19 cellular contexts compared by ENCODE assay signal in genomic region chr1:45370575-45370974, GRCh38.
A peak's percentile ranks its signal among the peaks of the same experiment; 100 is the strongest.
DNase-seq lines count a peak whose midpoint lies in the region; ATAC-seq, FAIRE-seq and TF ChIP-seq lines count a peak whose summit lies in the region.
"Had no signal": no experiment of that assay in that cellular context is flagged by ENCODE, and none has a peak within 500 bp of the region (broad histone marks: within the 10 kb centered on the region; RNA-seq: fewer than 3 reads in every experiment).

No MANE protein-coding gene starts in this region.

- peak; percentile 69 for DNase-seq in GM12865 (ENCODE audit: low read depth)
- DNase-seq in activated gamma-delta T cell treated with Interleukin-2 at 50 U/mL for 16 hours, result no peak
- no peak for DNase-seq in activated naive CD4-positive, alpha-beta T cell treated with anti-CD3 and anti-CD28 coated beads, Interleukin-2, amount 50 U/mL, for 16 hours
- no peak for DNase-seq in stimulated activated CD4-positive, alpha-beta T cell treated with anti-CD3 and anti-CD28 coated beads, Interleukin-2, amount 100 ng/mL, for 48 hours
- DNase-seq in RCC 7860 (ENCODE audit: low spot score), result no peak
- DNase-seq: activated CD4-positive, alpha-beta memory T cell treated with anti-CD3 and anti-CD28 coated beads, Interleukin-2, amount 10 ng/mL, durations not matched to agents 7 days and 5 days; anterior cingulate cortex; esophagus squamous epithelium; hippocampal formation; left cardiac atrium; NCI-H1694 treated with DMSO at 0.1 percent for 48 hours; NCI-H510A treated with DMSO at 0.1 percent for 48 hours; PC-9 had no signal

- TF ChIP-seq CTCF in GM12865 (IDR thresholded peaks at IDR 0.05; ENCODE audit: insufficient read depth, low read depth, low read length, missing control alignments), result no peak

- H3K4me3 ChIP-seq in GM12865 (ENCODE audit: low read depth, low read length), result no peak overlapping the region
- H3K4me3 ChIP-seq: esophagus squamous epithelium, PC-9, prostate gland, suprapubic skin had no signal

- ATAC-seq in GM19324 (IDR thresholded peaks at IDR 0.05; ENCODE audit: low FRiP score, unreplicated experiment), result peak; percentile 62
- peak; percentile 82 for ATAC-seq in GM21786 (IDR thresholded peaks at IDR 0.05; ENCODE audit: unreplicated experiment)
- peak; percentile 83 for ATAC-seq in HG03432 (IDR thresholded peaks at IDR 0.05; ENCODE audit: unreplicated experiment)
- ATAC-seq: left cardiac atrium, SK-N-SH treated with all-trans-retinoic acid at 6 μM for 48 hours had no signal

- no peak for FAIRE-seq in RCC 7860 (lab: Jason Lieb, UNC)
